Comparison of ENCODE assay signal across 25 cellular contexts in the genomic region with DNA sequence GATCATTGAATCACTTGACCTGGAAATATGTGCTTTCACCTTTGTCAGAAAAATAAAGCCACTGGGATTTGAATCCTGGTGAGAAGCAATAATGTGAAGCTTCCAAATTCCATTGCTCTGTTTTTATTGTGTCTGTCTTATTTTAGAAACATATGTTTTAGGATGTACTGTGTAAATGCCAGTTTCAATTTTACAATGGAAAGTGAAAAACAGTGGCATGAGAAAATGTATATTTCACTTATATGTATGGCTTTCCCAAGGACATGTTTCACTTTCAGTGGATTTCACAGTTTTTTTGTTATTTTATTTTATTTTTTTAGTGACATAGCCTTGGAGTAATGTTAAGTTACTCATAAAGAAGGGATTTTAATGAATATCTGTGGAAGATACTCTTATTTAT.
"Had no signal": no experiment of that assay in that cellular context is flagged by ENCODE, and none has a peak within 500 bp of the region (broad histone marks: within the 10 kb centered on the region; RNA-seq: fewer than 3 reads in every experiment).

No MANE protein-coding gene starts in this region.

- H3K4me3 ChIP-seq: breast epithelium, gastroesophageal sphincter, heart left ventricle, right lobe of liver, spleen, testis, uterus had no signal

- H3K36me3 ChIP-seq: breast epithelium, gastroesophageal sphincter, heart left ventricle, right lobe of liver, spleen, uterus had no signal

- H3K27me3 ChIP-seq: breast epithelium, gastroesophageal sphincter, heart left ventricle, right lobe of liver, spleen, testis, uterus had no signal

- H3K27ac ChIP-seq: breast epithelium, epithelial cell of prostate, gastroesophageal sphincter, heart left ventricle, right lobe of liver, spleen, testis, uterus, VCaP had no signal

- H3K4me1 ChIP-seq: breast epithelium, gastroesophageal sphincter, heart left ventricle, spleen, testis, uterus had no signal

- H3K9me3 ChIP-seq: breast epithelium, gastroesophageal sphincter, heart left ventricle, right lobe of liver, spleen, testis, uterus had no signal

- DNase-seq: activated CD4-positive, alpha-beta T cell treated with anti-CD3 and anti-CD28 coated beads, Interleukin-2, amount 10 ng/mL, durations not matched to agents 7 days and 5 days; activated CD8-positive, alpha-beta memory T cell treated with anti-CD3 and anti-CD28 coated beads, Interleukin-2, amount 10 ng/mL, durations not matched to agents 7 days and 5 days; activated CD8-positive, alpha-beta T cell treated with anti-CD3 and anti-CD28 coated beads for 36 hours; activated effector memory CD4-positive, alpha-beta T cell treated with anti-CD3 and anti-CD28 coated beads, Interleukin-2, amount 50 U/mL, for 16 hours; activated naive CD4-positive, alpha-beta T cell treated with anti-CD3 and anti-CD28 coated beads, Interleukin-2, amount 50 U/mL, for 16 hours; activated naive CD8-positive, alpha-beta T cell treated with anti-CD3 and anti-CD28 coated beads, Interleukin-2, amount 50 U/mL, for 24 hours; activated T-cell treated with anti-CD3 and anti-CD28 coated beads for 4 hours; aorta; heart left ventricle; islet precursor cell; left cardiac atrium; nucleus accumbens; posterior cingulate gyrus; right lobe of liver; spleen; stimulated activated CD4-positive, alpha-beta T cell treated with anti-CD3 and anti-CD28 coated beads, Interleukin-4, amount 100 ng/mL, for 1 hour; stimulated activated naive CD4-positive, alpha-beta T cell; testis; trophoblast cell; uterus had no signal

- ATAC-seq: activated CD4-positive, CD25-positive, alpha-beta regulatory T cell treated with anti-CD3 and anti-CD28 coated beads, Interleukin-2, amount 50 U/mL, for 24 hours; activated CD8-positive, alpha-beta memory T cell treated with anti-CD3 and anti-CD28 coated beads, Interleukin-2, amount 10 ng/mL, durations not matched to agents 7 days and 5 days; activated CD8-positive, alpha-beta T cell treated with anti-CD3 and anti-CD28 coated beads for 36 hours; activated naive CD8-positive, alpha-beta T cell treated with anti-CD3 and anti-CD28 coated beads, Interleukin-2, amount 50 U/mL, for 24 hours; gastroesophageal sphincter; heart left ventricle; left cardiac atrium; right lobe of liver had no signal
